4 cellular contexts compared by ENCODE assay signal in the genomic region with DNA sequence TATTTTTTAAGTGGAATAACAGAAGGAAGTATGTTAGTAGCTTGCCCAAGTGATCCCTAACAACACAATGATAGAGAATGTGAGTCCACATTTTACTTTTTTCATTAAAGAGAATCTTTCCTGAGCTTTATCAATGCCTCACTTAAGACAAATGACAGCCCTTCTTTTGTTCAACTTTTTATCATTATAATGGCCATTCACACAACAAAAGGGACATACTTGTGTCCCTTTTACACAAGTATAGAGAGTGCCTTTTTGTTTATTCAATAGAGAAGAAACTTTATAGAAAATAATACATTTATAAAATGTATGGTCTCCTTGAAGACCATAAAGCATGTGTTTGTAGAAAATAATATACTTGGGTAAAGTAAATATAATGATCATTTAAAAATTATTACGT.
"Had no signal": no experiment of that assay in that cellular context is flagged by ENCODE, and none has a peak within 500 bp of the region (broad histone marks: within the 10 kb centered on the region; RNA-seq: fewer than 3 reads in every experiment).

No MANE protein-coding gene starts in this region.

- H3K27ac ChIP-seq: GM23248 had no signal

- DNase-seq: GM23248, H9, HCEC 1CT had no signal

- ATAC-seq: HepG2 had no signal

- H3K4me3 ChIP-seq: GM23248 had no signal

- H3K9ac ChIP-seq: GM23248 had no signal
